ENCODE assay signal across 1 cellular context in the genomic region with DNA sequence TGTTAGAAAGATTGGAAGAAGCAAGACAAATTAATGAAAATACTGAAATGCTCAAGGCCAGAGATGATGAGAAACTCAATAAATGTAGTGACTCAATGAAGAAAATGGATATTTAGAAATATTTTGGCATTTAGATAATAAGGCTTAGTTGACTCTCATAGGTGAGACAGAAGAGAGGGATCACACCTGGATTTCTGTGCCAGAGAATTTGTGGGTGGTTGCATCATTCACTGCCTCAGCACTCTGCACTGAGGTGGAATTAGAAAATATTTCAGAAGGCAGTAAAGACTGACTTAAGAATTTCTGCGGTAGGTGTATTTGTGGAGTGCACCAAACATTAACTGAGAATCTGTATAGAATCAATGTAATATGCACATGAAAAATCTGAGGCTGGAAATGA.
TF ChIP-seq lines count a peak whose summit lies in the region.

No MANE protein-coding gene starts in this region.

TF ChIP-seq in GM23338, 12 proteins besides CTCF, POLR2A, EP300 and RAD21 (continued from another document):
- TF ChIP-seq, protein P1, sequence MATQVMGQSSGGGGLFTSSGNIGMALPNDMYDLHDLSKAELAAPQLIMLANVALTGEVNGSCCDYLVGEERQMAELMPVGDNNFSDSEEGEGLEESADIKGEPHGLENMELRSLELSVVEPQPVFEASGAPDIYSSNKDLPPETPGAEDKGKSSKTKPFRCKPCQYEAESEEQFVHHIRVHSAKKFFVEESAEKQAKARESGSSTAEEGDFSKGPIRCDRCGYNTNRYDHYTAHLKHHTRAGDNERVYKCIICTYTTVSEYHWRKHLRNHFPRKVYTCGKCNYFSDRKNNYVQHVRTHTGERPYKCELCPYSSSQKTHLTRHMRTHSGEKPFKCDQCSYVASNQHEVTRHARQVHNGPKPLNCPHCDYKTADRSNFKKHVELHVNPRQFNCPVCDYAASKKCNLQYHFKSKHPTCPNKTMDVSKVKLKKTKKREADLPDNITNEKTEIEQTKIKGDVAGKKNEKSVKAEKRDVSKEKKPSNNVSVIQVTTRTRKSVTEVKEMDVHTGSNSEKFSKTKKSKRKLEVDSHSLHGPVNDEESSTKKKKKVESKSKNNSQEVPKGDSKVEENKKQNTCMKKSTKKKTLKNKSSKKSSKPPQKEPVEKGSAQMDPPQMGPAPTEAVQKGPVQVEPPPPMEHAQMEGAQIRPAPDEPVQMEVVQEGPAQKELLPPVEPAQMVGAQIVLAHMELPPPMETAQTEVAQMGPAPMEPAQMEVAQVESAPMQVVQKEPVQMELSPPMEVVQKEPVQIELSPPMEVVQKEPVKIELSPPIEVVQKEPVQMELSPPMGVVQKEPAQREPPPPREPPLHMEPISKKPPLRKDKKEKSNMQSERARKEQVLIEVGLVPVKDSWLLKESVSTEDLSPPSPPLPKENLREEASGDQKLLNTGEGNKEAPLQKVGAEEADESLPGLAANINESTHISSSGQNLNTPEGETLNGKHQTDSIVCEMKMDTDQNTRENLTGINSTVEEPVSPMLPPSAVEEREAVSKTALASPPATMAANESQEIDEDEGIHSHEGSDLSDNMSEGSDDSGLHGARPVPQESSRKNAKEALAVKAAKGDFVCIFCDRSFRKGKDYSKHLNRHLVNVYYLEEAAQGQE (IDR thresholded peaks at IDR 0.05; ENCODE audit: unreplicated experiment): no peak
- no peak for TF ChIP-seq POLR2AphosphoS5 (IDR thresholded peaks at IDR 0.05; ENCODE audit: low read depth)
- no peak for TF ChIP-seq CREB1 (CRISPR knock-in tag; IDR thresholded peaks at IDR 0.05; ENCODE audit: low read depth)
- no peak for TF ChIP-seq JUNB (IDR thresholded peaks at IDR 0.05; ENCODE audit: unreplicated experiment)
- no peak for TF ChIP-seq ZNF462 (CRISPR knock-in tag; IDR thresholded peaks at IDR 0.05)
- TF ChIP-seq EZH2phosphoT487 (IDR thresholded peaks at IDR 0.05; ENCODE audit: unreplicated experiment): no peak
TF ChIP-seq in GM23338: peak in this region for 0.
